ENCODE assay signal across 8 cellular contexts in genomic region chr2:14634885-14635871, GRCh38. TPM values are rescaled to one million over a fixed set of nuclear protein-coding genes. Genes with fewer than 3 reads are reported as not detected.
DNase-seq lines count a peak whose midpoint lies in the region; ATAC-seq and TF ChIP-seq lines count a peak whose summit lies in the region.

No MANE protein-coding gene starts in this region.

- intact Hi-C loops in CD8-positive, alpha-beta T cell (cut with DNase I, micrococcal nuclease) = no loop called here

- TF ChIP-seq RAD21 in SK-N-SH (IDR thresholded peaks at IDR 0.05; ENCODE audit: low read length) (peak; percentile 42), neural cell (conservative IDR thresholded peaks at IDR 0.05) (peak; percentile 72)

- H3K9me2 ChIP-seq in SK-N-SH (no peaks in the 10 kb centered on the region), neural cell (ENCODE audit: insufficient read depth, low read length) (no peaks in the 10 kb centered on the region)

- H3K4me2 ChIP-seq in SK-N-SH (peak overlapping the region; percentile 85), neural cell (ENCODE audit: low read length) (peak overlapping the region; percentile 94)

- H3K36me3 ChIP-seq in SK-N-SH (replicated peaks in 1 of 2; ENCODE audit: control insufficient read depth in 1 of 2, insufficient read depth in 2 of 2, low read length in 1 of 2) = no peaks in the 10 kb centered on the region
- peaks cover 3% of the 10 kb centered on the region for H3K36me3 ChIP-seq in neural cell (ENCODE audit: insufficient read depth, low read length)
- no peaks in the 10 kb centered on the region for H3K36me3 ChIP-seq in CD8-positive, alpha-beta T cell (ENCODE audit: insufficient read depth, low read length)

- TF ChIP-seq EP300 in SK-N-SH (IDR thresholded peaks at IDR 0.05; ENCODE audit: borderline replicate concordance in 1 of 2, low read depth in 1 of 2, low read length in 1 of 2) = no peak
- TF ChIP-seq EP300 in neural cell (conservative IDR thresholded peaks at IDR 0.05; ENCODE audit: poor library complexity, severe bottlenecking) = no peak

- peak; percentile 21 for DNase-seq in CMK (ENCODE audit: low read depth)
- DNase-seq in HuH-7.5 (ENCODE audit: low spot score) = peak; percentile 8
- DNase-seq in SK-N-SH = peak; percentile 75
- DNase-seq in fibroblast of villous mesenchyme (ENCODE audit: low read depth) = peak; percentile 38
- no peak for DNase-seq in CD8-positive, alpha-beta T cell
- DNase-seq in T-helper 1 cell = no peak

- H3K9ac ChIP-seq in SK-N-SH (peak overlapping the region; percentile 53), neural cell (ENCODE audit: low read length) (peak overlapping the region; percentile 89)

- no peaks in the 10 kb centered on the region for H3K9me3 Mint-ChIP-seq in CD8-positive, alpha-beta T cell

- POLR2A ChIA-PET in SK-N-SH (lab: Yijun Ruan, JAX) = no interaction called here
- POLR2A ChIA-PET in CD8-positive, alpha-beta T cell (lab: Charles Lee) = no interaction called here

- peak overlapping the region; percentile 89 for H2AFZ ChIP-seq in SK-N-SH (ENCODE audit: low read depth)
- no peak overlapping the region for H2AFZ ChIP-seq in neural cell (ENCODE audit: low read depth, low read length)

- H3K4me3 ChIP-seq in SK-N-SH (ENCODE audit: low read depth in 2 of 2, low read length in 1 of 2) = peak overlapping the region; percentile 52 to 67
- peak overlapping the region; percentile 35 for H3K4me3 ChIP-seq in fibroblast of villous mesenchyme (ENCODE audit: low read depth, low read length)
- H3K4me3 ChIP-seq in neural cell (ENCODE audit: low read length) = peak overlapping the region; percentile 92
- H3K4me3 ChIP-seq in CD8-positive, alpha-beta T cell (ENCODE audit: low read depth, low read length) = no peak overlapping the region

- H3K27ac ChIP-seq in SK-N-SH (ENCODE audit: low read depth in 2 of 2, low read length in 1 of 2) (peak overlapping the region in 1 of 2 experiments; percentile 51; a peak in 2 of 4 replicates), neural cell (ENCODE audit: low read length) (peak overlapping the region; percentile 67)
- H3K27ac ChIP-seq in CD8-positive, alpha-beta T cell (ENCODE audit: low read depth, low read length) = no peak overlapping the region

- CTCF ChIA-PET in SK-N-SH (lab: Yijun Ruan, JAX) = interaction anchor here (0.6 to 2.9 kb wide), 46 partner anchors 8 to 1588 kb away, joined by 3 to 31 read pairs (median 4); no protein-coding TSS in a partner anchor
- CTCF ChIA-PET in CD8-positive, alpha-beta T cell (lab: Charles Lee) = no interaction called here

- H3K9me3 ChIP-seq in SK-N-SH (no peaks in the 10 kb centered on the region), neural cell (ENCODE audit: low read length) (no peaks in the 10 kb centered on the region)
- no peaks in the 10 kb centered on the region for H3K9me3 ChIP-seq in CD8-positive, alpha-beta T cell (ENCODE audit: low read length)

- no peaks in the 10 kb centered on the region for H3K36me3 Mint-ChIP-seq in CD8-positive, alpha-beta T cell

- peaks cover 38% of the 10 kb centered on the region for H3K27me3 Mint-ChIP-seq in CD8-positive, alpha-beta T cell (ENCODE audit: low read depth)

- H3K27me3 ChIP-seq in SK-N-SH (ENCODE audit: insufficient read depth) (peaks cover 15% of the 10 kb centered on the region), neural cell (ENCODE audit: insufficient read depth, low read depth, low read length) (peaks cover 4% of the 10 kb centered on the region)
- no peaks in the 10 kb centered on the region for H3K27me3 ChIP-seq in CD8-positive, alpha-beta T cell (ENCODE audit: insufficient read depth, low read length)

- H4K20me1 ChIP-seq in SK-N-SH (ENCODE audit: insufficient read depth) (no peaks in the 10 kb centered on the region), neural cell (ENCODE audit: insufficient read depth) (no peaks in the 10 kb centered on the region)

- H3F3A ChIP-seq in SK-N-SH (replicated peaks; ENCODE audit: insufficient read depth) (no peaks in the 10 kb centered on the region), neural cell (ENCODE audit: insufficient read depth, low read length, poor library complexity, severe bottlenecking) (no peaks in the 10 kb centered on the region)

- H3K79me2 ChIP-seq in SK-N-SH (ENCODE audit: insufficient read depth) (no peaks in the 10 kb centered on the region), neural cell (replicated peaks; ENCODE audit: insufficient read depth, low read length) (peaks cover 48% of the 10 kb centered on the region)

- H3K27ac Mint-ChIP-seq in CD8-positive, alpha-beta T cell = no peak overlapping the region

- no peak for TF ChIP-seq CTCF in SK-N-SH (IDR thresholded peaks at IDR 0.05)
- no peak for TF ChIP-seq CTCF in fibroblast of villous mesenchyme (IDR thresholded peaks at IDR 0.05; ENCODE audit: insufficient read depth, low read depth, low read length)
- TF ChIP-seq CTCF in neural cell (IDR thresholded peaks at IDR 0.05; ENCODE audit: poor library complexity, severe bottlenecking) = peak; percentile 48
- no peak for TF ChIP-seq CTCF in CD8-positive, alpha-beta T cell (IDR thresholded peaks at IDR 0.05)

- peaks cover 0 to 33% of the 10 kb centered on the region in 2 experiments; a peak in 2 of 4 replicates for H3K4me1 ChIP-seq in SK-N-SH (ENCODE audit: control insufficient read depth in 1 of 2, insufficient read depth in 2 of 2, low read depth in 1 of 2, low read length in 1 of 2)
- no peaks in the 10 kb centered on the region for H3K4me1 ChIP-seq in CD8-positive, alpha-beta T cell (ENCODE audit: insufficient read depth, low read length)

- H3K4me3 Mint-ChIP-seq in CD8-positive, alpha-beta T cell = no peak overlapping the region

- WGBS in SK-N-SH (ENCODE audit: low lambda C conversion rate) = 3% methylated on average over 40 of the region's 68 CpGs

- ATAC-seq in HG02678 (IDR thresholded peaks at IDR 0.05; ENCODE audit: unreplicated experiment) = no peak
- no peak for ATAC-seq in CD8-positive, alpha-beta T cell

- no peaks in the 10 kb centered on the region for H3K4me1 Mint-ChIP-seq in CD8-positive, alpha-beta T cell (ENCODE audit: low read depth)

TF ChIP-seq in SK-N-SH, 30 proteins besides CTCF, POLR2A, EP300 and RAD21 (continues in another document):
- TF ChIP-seq USF1 (IDR thresholded peaks at IDR 0.05; ENCODE audit: borderline replicate concordance, low read depth) (no peak), YY1 (IDR thresholded peaks at IDR 0.05; ENCODE audit: low read depth) (peak; percentile 75; the same call in 1 of the 2 replicates), NFIC (IDR thresholded peaks at IDR 0.05; ENCODE audit: borderline replicate concordance) (peak; percentile 77)

TF ChIP-seq in neural cell, 6 proteins besides CTCF, POLR2A, EP300 and RAD21:
- TF ChIP-seq EZH2 (IDR thresholded peaks at IDR 0.05; ENCODE audit: borderline replicate concordance, insufficient read depth, low read length, poor library complexity, severe bottlenecking) = no peak
- TF ChIP-seq REST (IDR thresholded peaks at IDR 0.05; ENCODE audit: borderline replicate concordance) = peak; percentile 61
- peak; percentile 10 for TF ChIP-seq MXI1 (conservative IDR thresholded peaks at IDR 0.05; ENCODE audit: poor library complexity, severe bottlenecking)
- peak; percentile 72 for TF ChIP-seq SMC3 (conservative IDR thresholded peaks at IDR 0.05; ENCODE audit: poor library complexity)
- no peak for TF ChIP-seq POLR2AphosphoS5 (IDR thresholded peaks at IDR 0.05)

RNA-seq across cellular contexts. Expression of gene LRATD1, which starts 2.7 kb away (rescaled TPM):
- polyA plus RNA-seq in SK-N-SH (2012; rRNA removed) (0.84 and 0.89 TPM in 2 replicates), neural cell (75.3 and 81.4 TPM in 2 replicates)
- 0.57 and 0.77 TPM in 2 replicates for polyA plus RNA-seq in SK-N-SH (2012; cell fraction: cytosol; rRNA removed)
- polyA plus RNA-seq in SK-N-SH (2012; cell fraction: nucleus; rRNA removed) = 2.5 and 2.8 TPM in 2 replicates
- total RNA-seq in fibroblast of villous mesenchyme = 0.97 and 1.7 TPM in 2 replicates
- polyA minus RNA-seq in neural cell = 112 and 114 TPM in 2 replicates
- total RNA-seq in CD8-positive, alpha-beta T cell = not detected

Comparison
In these comparisons a context has a peak if more than half of its experiments do, and no peak if none do; other contexts are left out.
1. DNase-seq: peak in CMK (single experiment), HuH-7.5 (single experiment), SK-N-SH (single experiment) and fibroblast of villous mesenchyme (single experiment); none in CD8-positive, alpha-beta T cell (0 of 7) and T-helper 1 cell (0 of 5).